ENCODE assay signal across 26 cellular contexts in the genomic region with DNA sequence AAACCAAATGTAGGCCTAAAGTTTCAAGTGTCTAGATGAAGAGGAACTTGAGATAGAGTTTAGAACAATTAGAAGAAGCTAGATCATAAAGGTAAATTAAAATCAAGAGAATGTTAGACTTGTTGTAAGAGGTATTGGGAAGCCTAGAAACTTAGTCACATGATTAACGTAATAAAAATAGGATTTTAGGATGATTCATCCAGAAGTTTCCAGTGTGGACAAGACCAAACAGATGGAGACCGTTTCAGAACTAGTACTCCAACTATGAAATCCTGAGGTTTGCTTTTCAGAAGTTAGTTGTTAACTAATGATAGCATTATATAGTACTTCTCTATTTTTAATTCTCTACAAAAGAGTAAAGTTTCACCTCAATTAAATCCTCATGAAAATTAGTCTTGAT.
"Had no signal": no experiment of that assay in that cellular context is flagged by ENCODE, and none has a peak within 500 bp of the region (broad histone marks: within the 10 kb centered on the region; RNA-seq: fewer than 3 reads in every experiment).

No MANE protein-coding gene starts in this region.

- H3K36me3 ChIP-seq: brain microvascular endothelial cell, esophagus squamous epithelium had no signal

- H3K4me3 Mint-ChIP-seq: activated CD4-positive, alpha-beta memory T cell treated with anti-CD3 and anti-CD28 coated beads, Interleukin-2, amount 10 ng/mL, durations not matched to agents 7 days and 5 days; activated CD4-positive, alpha-beta T cell treated with anti-CD3 and anti-CD28 coated beads, Interleukin-2, amount 10 ng/mL, durations not matched to agents 7 days and 5 days; activated naive CD8-positive, alpha-beta T cell; activated T-cell treated with anti-CD3 and anti-CD28 coated beads, Interleukin-2, amount 50 U/mL, for 24 hours; activated T-helper 17 cell treated with anti-CD3 and anti-CD28 coated beads, Interleukin-2, amount 50 U/mL, for 72 hours; effector memory CD8-positive, alpha-beta T cell had no signal

- H3K27ac Mint-ChIP-seq: activated CD4-positive, alpha-beta memory T cell treated with anti-CD3 and anti-CD28 coated beads, Interleukin-2, amount 10 ng/mL, durations not matched to agents 7 days and 5 days; activated CD4-positive, alpha-beta T cell treated with anti-CD3 and anti-CD28 coated beads, Interleukin-2, amount 10 ng/mL, durations not matched to agents 7 days and 5 days; activated naive CD8-positive, alpha-beta T cell; activated T-cell treated with anti-CD3 and anti-CD28 coated beads, Interleukin-2, amount 50 U/mL, for 24 hours; activated T-helper 17 cell treated with anti-CD3 and anti-CD28 coated beads, Interleukin-2, amount 50 U/mL, for 72 hours; effector memory CD8-positive, alpha-beta T cell had no signal

- H3K9me3 ChIP-seq: esophagus squamous epithelium had no signal

- H3K4me3 ChIP-seq: esophagus squamous epithelium had no signal

- H3K4me1 Mint-ChIP-seq: activated CD4-positive, alpha-beta memory T cell treated with anti-CD3 and anti-CD28 coated beads, Interleukin-2, amount 10 ng/mL, durations not matched to agents 7 days and 5 days; activated CD4-positive, alpha-beta T cell treated with anti-CD3 and anti-CD28 coated beads, Interleukin-2, amount 10 ng/mL, durations not matched to agents 7 days and 5 days; activated T-helper 17 cell treated with anti-CD3 and anti-CD28 coated beads, Interleukin-2, amount 50 U/mL, for 72 hours had no signal

- H3K4me1 ChIP-seq: esophagus squamous epithelium had no signal

- H3K27me3 Mint-ChIP-seq: activated CD4-positive, alpha-beta memory T cell treated with anti-CD3 and anti-CD28 coated beads, Interleukin-2, amount 10 ng/mL, durations not matched to agents 7 days and 5 days had no signal

- H3K27me3 ChIP-seq: brain microvascular endothelial cell had no signal

- DNase-seq: activated CD4-positive, alpha-beta memory T cell treated with anti-CD3 and anti-CD28 coated beads, Interleukin-2, amount 10 ng/mL, durations not matched to agents 7 days and 5 days; activated CD4-positive, alpha-beta T cell treated with anti-CD3 and anti-CD28 coated beads for 1 hour; activated CD4-positive, alpha-beta T cell treated with anti-CD3 and anti-CD28 coated beads for 4 hours; activated CD4-positive, alpha-beta T cell treated with anti-CD3 and anti-CD28 coated beads, Interleukin-2, amount 10 ng/mL, durations not matched to agents 7 days and 5 days; activated CD4-positive, alpha-beta T cell treated with anti-CD3 and anti-CD28 coated beads, Interleukin-2, amount 50 U/mL, for 4 hours; activated CD8-positive, alpha-beta memory T cell treated with anti-CD3 and anti-CD28 coated beads, Interleukin-2, amount 50 U/mL, for 48 hours; activated effector memory CD4-positive, alpha-beta T cell treated with Interleukin-2 at 50 U/mL for 16 hours; activated gamma-delta T cell treated with Interleukin-2 at 50 U/mL for 16 hours; activated naive CD4-positive, alpha-beta T cell treated with anti-CD3 and anti-CD28 coated beads, Interleukin-2, amount 50 U/mL, for 16 hours; activated naive CD4-positive, alpha-beta T cell treated with Interleukin-2 at 50 U/mL for 16 hours; activated T-cell treated with anti-CD3 and anti-CD28 coated beads for 4 hours; activated T-cell treated with anti-CD3 and anti-CD28 coated beads, Interleukin-2, amount 50 U/mL, for 24 hours; amniotic stem cell; anterior cingulate cortex; brain microvascular endothelial cell; caudate nucleus; cortex of kidney; dermis blood vessel endothelial cell; effector CD4-positive, alpha-beta T cell; effector memory CD8-positive, alpha-beta T cell; esophagus squamous epithelium; head of caudate nucleus; T-helper 2 cell had no signal

- H3K9me3 Mint-ChIP-seq: activated CD4-positive, alpha-beta memory T cell treated with anti-CD3 and anti-CD28 coated beads, Interleukin-2, amount 10 ng/mL, durations not matched to agents 7 days and 5 days; activated CD4-positive, alpha-beta T cell treated with anti-CD3 and anti-CD28 coated beads, Interleukin-2, amount 10 ng/mL, durations not matched to agents 7 days and 5 days; activated T-cell treated with anti-CD3 and anti-CD28 coated beads, Interleukin-2, amount 50 U/mL, for 24 hours; activated T-helper 17 cell treated with anti-CD3 and anti-CD28 coated beads, Interleukin-2, amount 50 U/mL, for 72 hours; effector memory CD8-positive, alpha-beta T cell had no signal

- ATAC-seq: activated T-helper 17 cell treated with anti-CD3 and anti-CD28 coated beads, Interleukin-2, amount 50 U/mL, for 72 hours; effector memory CD8-positive, alpha-beta T cell had no signal

- H3K27ac ChIP-seq: brain microvascular endothelial cell, epithelial cell of prostate, esophagus squamous epithelium had no signal

- H3K36me3 Mint-ChIP-seq: activated naive CD8-positive, alpha-beta T cell had no signal
